ENCODE assay signal across 23 cellular contexts in the genomic region with DNA sequence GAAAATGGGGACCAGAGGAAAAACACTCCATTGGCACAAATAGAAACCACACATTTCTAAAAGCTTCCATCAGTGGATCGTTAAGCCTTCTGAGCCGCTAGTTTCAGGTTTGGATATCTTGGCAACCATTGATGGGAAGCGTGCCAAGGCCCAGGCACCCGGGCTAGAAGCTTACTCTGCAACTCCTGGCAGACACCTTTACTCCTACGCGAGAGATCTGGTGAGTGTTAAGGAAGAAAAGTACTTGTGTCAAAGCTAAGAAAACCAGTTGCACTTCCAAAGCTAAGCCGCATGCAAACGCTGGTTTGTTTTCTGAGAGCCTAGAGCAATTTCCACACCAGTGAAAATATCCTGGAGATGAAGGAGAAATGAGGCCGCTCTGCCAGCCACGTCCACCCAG.
DNase-seq lines count a peak whose midpoint lies in the region; ATAC-seq and TF ChIP-seq lines count a peak whose summit lies in the region.
"Had no signal": no experiment of that assay in that cellular context is flagged by ENCODE, and none has a peak within 500 bp of the region (broad histone marks: within the 10 kb centered on the region; RNA-seq: fewer than 3 reads in every experiment).

No MANE protein-coding gene starts in this region.

- no peaks in the 10 kb centered on the region for H3K36me3 ChIP-seq in skeletal muscle satellite cell (ENCODE audit: insufficient read depth, low read length)
- H3K36me3 ChIP-seq in CD8-positive, alpha-beta memory T cell (ENCODE audit: insufficient read depth, low read length), result no peaks in the 10 kb centered on the region
- H3K36me3 ChIP-seq: esophagus squamous epithelium, right atrium auricular region, WERI-Rb-1 had no signal

- CTCF ChIA-PET in CD8-positive, alpha-beta memory T cell (lab: Charles Lee), result no interaction called here

- H3K27me3 ChIP-seq in foreskin keratinocyte, result no peaks in the 10 kb centered on the region
- H3K27me3 ChIP-seq in skeletal muscle satellite cell (ENCODE audit: control insufficient read depth, insufficient read depth, low read length), result no peaks in the 10 kb centered on the region
- H3K27me3 ChIP-seq in CD8-positive, alpha-beta memory T cell (ENCODE audit: insufficient read depth, low read length, poor library complexity, severe bottlenecking), result peaks cover 5% of the 10 kb centered on the region
- H3K27me3 ChIP-seq: right atrium auricular region had no signal

- no peak overlapping the region for H3K27ac Mint-ChIP-seq in osteocyte (ENCODE audit: unreplicated experiment)
- no peak overlapping the region for H3K27ac Mint-ChIP-seq in CD8-positive, alpha-beta memory T cell
- no peak overlapping the region for H3K27ac Mint-ChIP-seq in activated T-cell treated with anti-CD3 and anti-CD28 coated beads, Interleukin-2, amount 50 U/mL, for 72 hours
- H3K27ac Mint-ChIP-seq: activated naive CD4-positive, alpha-beta T cell treated with anti-CD3 and anti-CD28 coated beads, Interleukin-2, amount 50 U/mL, for 24 hours; activated T-cell treated with anti-CD3 and anti-CD28 coated beads, Interleukin-2, amount 50 U/mL, for 24 hours had no signal

- H3K27me3 Mint-ChIP-seq in osteocyte (ENCODE audit: unreplicated experiment), result no peaks in the 10 kb centered on the region
- peaks cover 9 to 52% of the 10 kb centered on the region in 2 donors for H3K27me3 Mint-ChIP-seq in CD8-positive, alpha-beta memory T cell
- H3K27me3 Mint-ChIP-seq in activated T-cell treated with anti-CD3 and anti-CD28 coated beads, Interleukin-2, amount 50 U/mL, for 72 hours (ENCODE audit: low read depth), result peaks cover 19% of the 10 kb centered on the region

- TF ChIP-seq CTCF in foreskin keratinocyte (conservative IDR thresholded peaks at IDR 0.05), result no peak
- no peak for TF ChIP-seq CTCF in osteocyte (IDR thresholded peaks at IDR 0.05)

- H3K4me2 ChIP-seq in skeletal muscle satellite cell (ENCODE audit: low read length), result peak overlapping the region; percentile 43

- H3K9me3 ChIP-seq in skeletal muscle satellite cell (replicated peaks; ENCODE audit: low read length), result no peaks in the 10 kb centered on the region
- H3K9me3 ChIP-seq in CD8-positive, alpha-beta memory T cell (ENCODE audit: low read length), result no peaks in the 10 kb centered on the region
- H3K9me3 ChIP-seq: esophagus squamous epithelium, right atrium auricular region had no signal

- no peaks in the 10 kb centered on the region for H3K9me3 Mint-ChIP-seq in osteocyte (ENCODE audit: unreplicated experiment)
- no peaks in the 10 kb centered on the region for H3K9me3 Mint-ChIP-seq in CD8-positive, alpha-beta memory T cell
- no peaks in the 10 kb centered on the region for H3K9me3 Mint-ChIP-seq in activated T-cell treated with anti-CD3 and anti-CD28 coated beads, Interleukin-2, amount 50 U/mL, for 72 hours
- H3K9me3 Mint-ChIP-seq: activated naive CD4-positive, alpha-beta T cell treated with anti-CD3 and anti-CD28 coated beads, Interleukin-2, amount 50 U/mL, for 24 hours; activated T-cell treated with anti-CD3 and anti-CD28 coated beads, Interleukin-2, amount 50 U/mL, for 24 hours had no signal

- POLR2A ChIA-PET in CD8-positive, alpha-beta memory T cell (lab: Charles Lee), result no interaction called here

- no peak overlapping the region for H3K4me3 Mint-ChIP-seq in osteocyte (ENCODE audit: unreplicated experiment)
- H3K4me3 Mint-ChIP-seq in CD8-positive, alpha-beta memory T cell, result no peak overlapping the region
- no peak overlapping the region for H3K4me3 Mint-ChIP-seq in activated T-cell treated with anti-CD3 and anti-CD28 coated beads, Interleukin-2, amount 50 U/mL, for 72 hours
- H3K4me3 Mint-ChIP-seq: activated naive CD4-positive, alpha-beta T cell treated with anti-CD3 and anti-CD28 coated beads, Interleukin-2, amount 50 U/mL, for 24 hours; activated T-cell treated with anti-CD3 and anti-CD28 coated beads, Interleukin-2, amount 50 U/mL, for 24 hours had no signal

- H3K9ac ChIP-seq in skeletal muscle satellite cell (ENCODE audit: low read depth, low read length), result no peak overlapping the region

- H3K4me1 Mint-ChIP-seq in osteocyte (ENCODE audit: unreplicated experiment), result peaks cover 35% of the 10 kb centered on the region
- no peaks in the 10 kb centered on the region for H3K4me1 Mint-ChIP-seq in CD8-positive, alpha-beta memory T cell
- H3K4me1 Mint-ChIP-seq in activated T-cell treated with anti-CD3 and anti-CD28 coated beads, Interleukin-2, amount 50 U/mL, for 72 hours (ENCODE audit: low read depth), result no peaks in the 10 kb centered on the region
- H3K4me1 Mint-ChIP-seq: activated naive CD4-positive, alpha-beta T cell treated with anti-CD3 and anti-CD28 coated beads, Interleukin-2, amount 50 U/mL, for 24 hours had no signal

- no peak overlapping the region for H3K4me3 ChIP-seq in skeletal muscle satellite cell (ENCODE audit: low read length)
- no peak overlapping the region for H3K4me3 ChIP-seq in CD8-positive, alpha-beta memory T cell (ENCODE audit: low read length)
- H3K4me3 ChIP-seq: esophagus squamous epithelium, right atrium auricular region had no signal

- H3K36me3 Mint-ChIP-seq in osteocyte (ENCODE audit: unreplicated experiment), result no peaks in the 10 kb centered on the region
- H3K36me3 Mint-ChIP-seq in CD8-positive, alpha-beta memory T cell, result no peaks in the 10 kb centered on the region
- H3K36me3 Mint-ChIP-seq in activated T-cell treated with anti-CD3 and anti-CD28 coated beads, Interleukin-2, amount 50 U/mL, for 72 hours (ENCODE audit: insufficient read depth in 2 of 2), result no peaks in the 10 kb centered on the region
- H3K36me3 Mint-ChIP-seq: activated naive CD4-positive, alpha-beta T cell treated with anti-CD3 and anti-CD28 coated beads, Interleukin-2, amount 50 U/mL, for 24 hours had no signal

- DNase-seq in M059J (ENCODE audit: low read depth) (peak; percentile 28), astrocyte of the hippocampus (ENCODE audit: low read depth, low spot score) (peak; percentile 74), foreskin keratinocyte (peak; percentile 42 to 56), osteocyte (ENCODE audit: extremely low spot score, unreplicated experiment) (no peak), NCI-H1694 (lab: John Stamatoyannopoulos, UW) (no peak)
- DNase-seq in CD8-positive, alpha-beta memory T cell, result no peak
- no peak for DNase-seq in activated T-cell treated with anti-CD3 and anti-CD28 coated beads, Interleukin-2, amount 50 U/mL, for 72 hours
- DNase-seq: activated CD4-positive, alpha-beta T cell treated with anti-CD3 and anti-CD28 coated beads, Interleukin-2, amount 50 U/mL, for 48 hours; activated T-cell treated with anti-CD3 and anti-CD28 coated beads, Interleukin-2, amount 50 U/mL, for 24 hours; COR-L47; esophagus squamous epithelium; GOT3; kidney; MM.1S; NCI-H2029 treated with DMSO at 0.1 percent for 48 hours; NCI-H446 treated with DMSO at 0.1 percent for 48 hours; stimulated activated CD4-positive, alpha-beta T cell treated with anti-CD3 and anti-CD28 coated beads, Interleukin-1b, Interleukin-23, amount 100 ng/mL, for 48 hours; WERI-Rb-1 had no signal

- H3K4me1 ChIP-seq in foreskin keratinocyte (peaks cover 15% of the 10 kb centered on the region), skeletal muscle satellite cell (ENCODE audit: control insufficient read depth, insufficient read depth, low read length) (peaks cover 30% of the 10 kb centered on the region)
- H3K4me1 ChIP-seq in CD8-positive, alpha-beta memory T cell (ENCODE audit: insufficient read depth, low read length), result no peaks in the 10 kb centered on the region
- H3K4me1 ChIP-seq: right atrium auricular region had no signal

- peak; percentile 38 for ATAC-seq in foreskin keratinocyte
- ATAC-seq in activated T-cell treated with anti-CD3 and anti-CD28 coated beads, Interleukin-2, amount 50 U/mL, for 72 hours (replicated peaks in 1 of 2), result no peak
- ATAC-seq: Right ventricle myocardium inferior had no signal

- H3K27ac ChIP-seq in foreskin keratinocyte, result peak overlapping the region; percentile 66
- H3K27ac ChIP-seq in CD8-positive, alpha-beta memory T cell (ENCODE audit: low read depth, low read length), result no peak overlapping the region
- H3K27ac ChIP-seq: dorsolateral prefrontal cortex, right atrium auricular region, WERI-Rb-1 had no signal

Comparison
In these comparisons a context has a peak if more than half of its experiments do, and no peak if none do; other contexts are left out.
1. DNase-seq: peak in M059J (single experiment), astrocyte of the hippocampus (single experiment) and foreskin keratinocyte (2 of 2); none in osteocyte (single experiment), NCI-H1694 (single experiment), CD8-positive, alpha-beta memory T cell (0 of 5) and activated T-cell treated with anti-CD3 and anti-CD28 coated beads, Interleukin-2, amount 50 U/mL, for 72 hours (0 of 2).